8 cellular contexts compared by ENCODE assay signal in genomic region chr4:176001171-176002006, GRCh38.
A peak's percentile ranks its signal among the peaks of the same experiment; 100 is the strongest.
DNase-seq lines count a peak whose midpoint lies in the region; ATAC-seq and TF ChIP-seq lines count a peak whose summit lies in the region.

No MANE protein-coding gene starts in this region.

- 0% methylated on average over 9 to 22 of the region's 41 CpGs for WGBS in gastroesophageal sphincter (ENCODE audit: low coverage in 1 of 2), 2 donors

- no peak for TF ChIP-seq EP300 in gastroesophageal sphincter (IDR thresholded peaks at IDR 0.05)

- H3K9me3 ChIP-seq in SK-N-MC (ENCODE audit: low read depth, low read length) (no peaks in the 10 kb centered on the region), gastroesophageal sphincter (no peaks in the 10 kb centered on the region), neuron (ENCODE audit: low read length) (no peaks in the 10 kb centered on the region)

- no peak for TF ChIP-seq CTCF in gastroesophageal sphincter (IDR thresholded peaks at IDR 0.05)

- no peak overlapping the region for H3K27ac ChIP-seq in SK-N-MC
- H3K27ac ChIP-seq in gastroesophageal sphincter: peak overlapping the region; percentile 68 to 93 (median 90)

- peak; percentile 65 for ATAC-seq in gastroesophageal sphincter
- ATAC-seq in GM18868 (IDR thresholded peaks at IDR 0.05; ENCODE audit: unreplicated experiment): no peak
- ATAC-seq in GM21367 (IDR thresholded peaks at IDR 0.05; ENCODE audit: unreplicated experiment): no peak

- H2AFZ ChIP-seq in neuron (ENCODE audit: low read depth, low read length): peak overlapping the region; percentile 0

- DNase-seq in H4 (ENCODE audit: low spot score): peak; percentile 11
- no peak for DNase-seq in SK-N-MC (ENCODE audit: low read depth, low spot score)
- DNase-seq in central memory CD4-positive, alpha-beta T cell: no peak
- no peak for DNase-seq in SIG-M5 (lab: John Stamatoyannopoulos, UW)

- H3K4me1 ChIP-seq in gastroesophageal sphincter (peaks cover 0 to 21% (median 0%) of the 10 kb centered on the region in 3 donors), neuron (ENCODE audit: insufficient read depth, low read length) (peaks cover 27% of the 10 kb centered on the region)

- no peaks in the 10 kb centered on the region for H3K27me3 ChIP-seq in gastroesophageal sphincter
- H3K27me3 ChIP-seq in neuron (ENCODE audit: insufficient read depth, low read length): no peaks in the 10 kb centered on the region

- H3K4me3 ChIP-seq in SK-N-MC (peak overlapping the region; percentile 82), gastroesophageal sphincter (peak overlapping the region; percentile 62 to 74), neuron (ENCODE audit: low read length) (peak overlapping the region; percentile 79)

- TF ChIP-seq POLR2A in gastroesophageal sphincter (IDR thresholded peaks at IDR 0.05): no peak

- H3K36me3 ChIP-seq in SK-N-MC (ENCODE audit: insufficient read depth, low read length) (no peaks in the 10 kb centered on the region), gastroesophageal sphincter (no peaks in the 10 kb centered on the region), neuron (ENCODE audit: insufficient read depth, low read length) (no peaks in the 10 kb centered on the region)

- H3K9ac ChIP-seq in SK-N-MC (ENCODE audit: insufficient read length): peak overlapping the region; percentile 48
